In the genomic region with DNA sequence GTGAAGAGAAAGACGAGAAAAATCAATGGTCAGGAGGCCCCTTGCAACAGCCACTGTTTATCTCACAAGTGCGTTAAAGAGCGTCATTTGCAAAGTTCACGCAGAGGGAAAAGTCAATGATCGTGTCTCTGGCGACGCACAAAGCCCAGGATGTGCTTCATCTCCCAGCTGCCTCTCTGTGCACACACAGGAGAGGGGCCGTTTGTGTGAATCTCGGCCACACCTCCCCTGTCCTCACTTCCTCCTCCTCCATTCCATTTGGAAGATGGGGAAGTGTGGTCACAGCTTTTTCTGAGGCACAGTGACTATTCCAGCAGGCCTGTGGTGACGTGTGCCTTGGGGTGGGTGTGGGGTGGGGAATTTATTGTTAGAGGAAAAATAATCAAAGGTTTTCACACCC, we compare ENCODE assay signal across 1 cellular context.
TF ChIP-seq lines count a peak whose summit lies in the region.

No MANE protein-coding gene starts in this region.

TF ChIP-seq in H1, 55 proteins besides CTCF, POLR2A, EP300 and RAD21 (continued from another document):
- TF ChIP-seq, protein P1, sequence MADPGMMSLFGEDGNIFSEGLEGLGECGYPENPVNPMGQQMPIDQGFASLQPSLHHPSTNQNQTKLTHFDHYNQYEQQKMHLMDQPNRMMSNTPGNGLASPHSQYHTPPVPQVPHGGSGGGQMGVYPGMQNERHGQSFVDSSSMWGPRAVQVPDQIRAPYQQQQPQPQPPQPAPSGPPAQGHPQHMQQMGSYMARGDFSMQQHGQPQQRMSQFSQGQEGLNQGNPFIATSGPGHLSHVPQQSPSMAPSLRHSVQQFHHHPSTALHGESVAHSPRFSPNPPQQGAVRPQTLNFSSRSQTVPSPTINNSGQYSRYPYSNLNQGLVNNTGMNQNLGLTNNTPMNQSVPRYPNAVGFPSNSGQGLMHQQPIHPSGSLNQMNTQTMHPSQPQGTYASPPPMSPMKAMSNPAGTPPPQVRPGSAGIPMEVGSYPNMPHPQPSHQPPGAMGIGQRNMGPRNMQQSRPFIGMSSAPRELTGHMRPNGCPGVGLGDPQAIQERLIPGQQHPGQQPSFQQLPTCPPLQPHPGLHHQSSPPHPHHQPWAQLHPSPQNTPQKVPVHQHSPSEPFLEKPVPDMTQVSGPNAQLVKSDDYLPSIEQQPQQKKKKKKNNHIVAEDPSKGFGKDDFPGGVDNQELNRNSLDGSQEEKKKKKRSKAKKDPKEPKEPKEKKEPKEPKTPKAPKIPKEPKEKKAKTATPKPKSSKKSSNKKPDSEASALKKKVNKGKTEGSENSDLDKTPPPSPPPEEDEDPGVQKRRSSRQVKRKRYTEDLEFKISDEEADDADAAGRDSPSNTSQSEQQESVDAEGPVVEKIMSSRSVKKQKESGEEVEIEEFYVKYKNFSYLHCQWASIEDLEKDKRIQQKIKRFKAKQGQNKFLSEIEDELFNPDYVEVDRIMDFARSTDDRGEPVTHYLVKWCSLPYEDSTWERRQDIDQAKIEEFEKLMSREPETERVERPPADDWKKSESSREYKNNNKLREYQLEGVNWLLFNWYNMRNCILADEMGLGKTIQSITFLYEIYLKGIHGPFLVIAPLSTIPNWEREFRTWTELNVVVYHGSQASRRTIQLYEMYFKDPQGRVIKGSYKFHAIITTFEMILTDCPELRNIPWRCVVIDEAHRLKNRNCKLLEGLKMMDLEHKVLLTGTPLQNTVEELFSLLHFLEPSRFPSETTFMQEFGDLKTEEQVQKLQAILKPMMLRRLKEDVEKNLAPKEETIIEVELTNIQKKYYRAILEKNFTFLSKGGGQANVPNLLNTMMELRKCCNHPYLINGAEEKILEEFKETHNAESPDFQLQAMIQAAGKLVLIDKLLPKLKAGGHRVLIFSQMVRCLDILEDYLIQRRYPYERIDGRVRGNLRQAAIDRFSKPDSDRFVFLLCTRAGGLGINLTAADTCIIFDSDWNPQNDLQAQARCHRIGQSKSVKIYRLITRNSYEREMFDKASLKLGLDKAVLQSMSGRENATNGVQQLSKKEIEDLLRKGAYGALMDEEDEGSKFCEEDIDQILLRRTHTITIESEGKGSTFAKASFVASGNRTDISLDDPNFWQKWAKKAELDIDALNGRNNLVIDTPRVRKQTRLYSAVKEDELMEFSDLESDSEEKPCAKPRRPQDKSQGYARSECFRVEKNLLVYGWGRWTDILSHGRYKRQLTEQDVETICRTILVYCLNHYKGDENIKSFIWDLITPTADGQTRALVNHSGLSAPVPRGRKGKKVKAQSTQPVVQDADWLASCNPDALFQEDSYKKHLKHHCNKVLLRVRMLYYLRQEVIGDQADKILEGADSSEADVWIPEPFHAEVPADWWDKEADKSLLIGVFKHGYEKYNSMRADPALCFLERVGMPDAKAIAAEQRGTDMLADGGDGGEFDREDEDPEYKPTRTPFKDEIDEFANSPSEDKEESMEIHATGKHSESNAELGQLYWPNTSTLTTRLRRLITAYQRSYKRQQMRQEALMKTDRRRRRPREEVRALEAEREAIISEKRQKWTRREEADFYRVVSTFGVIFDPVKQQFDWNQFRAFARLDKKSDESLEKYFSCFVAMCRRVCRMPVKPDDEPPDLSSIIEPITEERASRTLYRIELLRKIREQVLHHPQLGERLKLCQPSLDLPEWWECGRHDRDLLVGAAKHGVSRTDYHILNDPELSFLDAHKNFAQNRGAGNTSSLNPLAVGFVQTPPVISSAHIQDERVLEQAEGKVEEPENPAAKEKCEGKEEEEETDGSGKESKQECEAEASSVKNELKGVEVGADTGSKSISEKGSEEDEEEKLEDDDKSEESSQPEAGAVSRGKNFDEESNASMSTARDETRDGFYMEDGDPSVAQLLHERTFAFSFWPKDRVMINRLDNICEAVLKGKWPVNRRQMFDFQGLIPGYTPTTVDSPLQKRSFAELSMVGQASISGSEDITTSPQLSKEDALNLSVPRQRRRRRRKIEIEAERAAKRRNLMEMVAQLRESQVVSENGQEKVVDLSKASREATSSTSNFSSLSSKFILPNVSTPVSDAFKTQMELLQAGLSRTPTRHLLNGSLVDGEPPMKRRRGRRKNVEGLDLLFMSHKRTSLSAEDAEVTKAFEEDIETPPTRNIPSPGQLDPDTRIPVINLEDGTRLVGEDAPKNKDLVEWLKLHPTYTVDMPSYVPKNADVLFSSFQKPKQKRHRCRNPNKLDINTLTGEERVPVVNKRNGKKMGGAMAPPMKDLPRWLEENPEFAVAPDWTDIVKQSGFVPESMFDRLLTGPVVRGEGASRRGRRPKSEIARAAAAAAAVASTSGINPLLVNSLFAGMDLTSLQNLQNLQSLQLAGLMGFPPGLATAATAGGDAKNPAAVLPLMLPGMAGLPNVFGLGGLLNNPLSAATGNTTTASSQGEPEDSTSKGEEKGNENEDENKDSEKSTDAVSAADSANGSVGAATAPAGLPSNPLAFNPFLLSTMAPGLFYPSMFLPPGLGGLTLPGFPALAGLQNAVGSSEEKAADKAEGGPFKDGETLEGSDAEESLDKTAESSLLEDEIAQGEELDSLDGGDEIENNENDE (IDR thresholded peaks at IDR 0.05; ENCODE audit: insufficient replicate concordance, low read length), result no peak
- TF ChIP-seq, protein P2, sequence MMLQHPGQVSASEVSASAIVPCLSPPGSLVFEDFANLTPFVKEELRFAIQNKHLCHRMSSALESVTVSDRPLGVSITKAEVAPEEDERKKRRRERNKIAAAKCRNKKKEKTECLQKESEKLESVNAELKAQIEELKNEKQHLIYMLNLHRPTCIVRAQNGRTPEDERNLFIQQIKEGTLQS (IDR thresholded peaks at IDR 0.05; ENCODE audit: insufficient read depth, low read depth, low read length), result no peak
- no peak for TF ChIP-seq CBX8 (IDR thresholded peaks at IDR 0.05; ENCODE audit: borderline replicate concordance, low read depth, low read length)
- no peak for TF ChIP-seq NANOG (IDR thresholded peaks at IDR 0.05; ENCODE audit: insufficient read depth, low read depth, low read length, poor library complexity, severe bottlenecking)
- TF ChIP-seq PHF8 (conservative IDR thresholded peaks at IDR 0.05; ENCODE audit: low read depth, low read length), result no peak
- TF ChIP-seq ASH2L (IDR thresholded peaks at IDR 0.05; ENCODE audit: low read length), result no peak
- TF ChIP-seq KDM1A (IDR thresholded peaks at IDR 0.05; ENCODE audit: borderline replicate concordance, low read length), result no peak
- TF ChIP-seq BRCA1 (IDR thresholded peaks at IDR 0.05; ENCODE audit: low read depth, low read length), result no peak
- TF ChIP-seq GABPA (IDR thresholded peaks at IDR 0.05; ENCODE audit: borderline replicate concordance, insufficient read depth, low read length), result no peak
- TF ChIP-seq CEBPB (IDR thresholded peaks at IDR 0.05; ENCODE audit: low read depth, low read length), result no peak
- no peak for TF ChIP-seq BACH1 (IDR thresholded peaks at IDR 0.05; ENCODE audit: low read length)
